ENCODE assay signal across 28 cellular contexts in the genomic region with DNA sequence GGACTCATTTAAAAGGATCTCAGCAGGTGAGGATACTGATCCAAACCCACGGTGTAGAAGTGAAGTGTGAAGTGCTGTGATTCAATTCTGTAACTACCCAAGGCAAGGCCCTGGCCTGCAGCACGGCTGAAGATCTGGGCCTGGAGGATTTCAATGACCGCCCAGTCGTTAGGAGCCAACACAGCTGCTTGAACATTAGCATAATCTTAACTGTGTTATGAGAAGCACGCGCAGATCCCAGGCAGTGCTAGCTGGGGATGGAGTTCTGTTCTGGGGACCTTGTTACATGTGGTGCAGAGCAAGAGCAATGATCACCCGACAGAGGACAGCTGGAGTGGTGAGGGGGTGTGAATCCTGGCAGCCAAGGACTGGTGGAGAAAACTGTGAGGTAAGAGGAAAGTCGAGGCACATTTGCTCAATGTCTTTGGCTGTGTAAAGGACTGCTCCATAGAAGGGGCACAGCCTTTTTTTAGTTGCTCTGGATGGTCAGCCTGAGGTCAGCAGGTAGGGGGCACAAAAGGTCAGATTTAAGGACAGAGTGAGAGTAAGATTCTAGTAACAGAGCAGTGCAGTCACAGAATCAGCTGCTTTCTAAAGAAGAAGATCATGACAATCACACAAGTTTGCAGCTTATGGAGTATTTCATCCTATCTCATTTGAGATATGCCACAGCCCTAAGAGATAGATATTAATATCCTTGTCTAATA.
DNase-seq lines count a peak whose midpoint lies in the region; ATAC-seq, FAIRE-seq and TF ChIP-seq lines count a peak whose summit lies in the region.
"Had no signal": no experiment of that assay in that cellular context is flagged by ENCODE, and none has a peak within 500 bp of the region (broad histone marks: within the 10 kb centered on the region; RNA-seq: fewer than 3 reads in every experiment).

No MANE protein-coding gene starts in this region.

- 57% methylated on average over 8 of the region's 8 CpGs for WGBS in K562 (ENCODE audit: insufficient coverage, low coverage, missing lambda C conversion rate)

- FAIRE-seq in K562 (lab: Jason Lieb, UNC): no peak
- FAIRE-seq: GM12892 had no signal

- TF ChIP-seq EP300 in K562 (IDR thresholded peaks at IDR 0.05; ENCODE audit: low read length): no peak

- TF ChIP-seq POLR2A in K562 (conservative IDR thresholded peaks at IDR 0.05): no peak

- H3K79me2 ChIP-seq in K562 (ENCODE audit: control insufficient read depth, insufficient read depth, low read length): no peaks in the 10 kb centered on the region

- no TSS peak for BruUV-seq in K562 (replicated peaks; lab: Mats Ljungman, UMichigan)

- no peak overlapping the region for H3K4me3 Mint-ChIP-seq in T-helper 1 cell treated with Interleukin-12 subunit alpha and Interleukin-12 subunit beta and Interleukin-4 antibody, amounts not matched to agents 30 μg/mL and 1 μg/mL, for 36 hours
- H3K4me3 Mint-ChIP-seq: activated CD4-positive, alpha-beta memory T cell treated with anti-CD3 and anti-CD28 coated beads for 36 hours; stimulated activated naive CD8-positive, alpha-beta T cell treated with anti-CD3 and anti-CD28 coated beads, Interleukin-15, Interleukin-2, amounts not matched to agents 100 ng/mL and 50 ng/mL, for 24 hours had no signal

- H3K9ac ChIP-seq in K562 (ENCODE audit: insufficient read depth in 1 of 2, low read depth in 2 of 2, low read length in 2 of 2): no peak overlapping the region
- H3K9ac ChIP-seq in rectal smooth muscle tissue (ENCODE audit: low read length): no peak overlapping the region

- H3K27me3 ChIP-seq in K562 (ENCODE audit: control insufficient read depth in 2 of 2, insufficient read depth in 2 of 2, low read length in 2 of 2) (no peaks in the 10 kb centered on the region), rectal smooth muscle tissue (ENCODE audit: control insufficient read depth, insufficient read depth, low read length) (no peaks in the 10 kb centered on the region)
- H3K27me3 ChIP-seq: adrenal gland, breast epithelium, neutrophil, Peyer's patch, SJSA1, tibial artery had no signal

- peak overlapping the region; percentile 11 for H3K27ac Mint-ChIP-seq in T-helper 1 cell treated with Interleukin-12 subunit alpha and Interleukin-12 subunit beta and Interleukin-4 antibody, amounts not matched to agents 30 μg/mL and 1 μg/mL, for 36 hours
- H3K27ac Mint-ChIP-seq: activated CD4-positive, alpha-beta memory T cell treated with anti-CD3 and anti-CD28 coated beads for 36 hours; stimulated activated naive CD8-positive, alpha-beta T cell treated with anti-CD3 and anti-CD28 coated beads, Interleukin-15, Interleukin-2, amounts not matched to agents 100 ng/mL and 50 ng/mL, for 24 hours had no signal

- TF ChIP-seq CTCF in K562 (IDR thresholded peaks at IDR 0.05 in 2 of 3, conservative IDR thresholded peaks at IDR 0.05 in 1 of 3; ENCODE audit: insufficient read depth in 2 of 3, low read depth in 1 of 3, low read length in 3 of 3): 0 out of 6 replicates have a peak, but pooled peaks of 1 of the 3 experiments have one; percentile 5

- H2AFZ ChIP-seq in K562 (ENCODE audit: low read depth, low read length): no peak overlapping the region

- in situ Hi-C loops in K562 (cut with MboI): no loop called here

- no peaks in the 10 kb centered on the region for H3K9me3 Mint-ChIP-seq in T-helper 1 cell treated with Interleukin-12 subunit alpha and Interleukin-12 subunit beta and Interleukin-4 antibody, amounts not matched to agents 30 μg/mL and 1 μg/mL, for 36 hours
- H3K9me3 Mint-ChIP-seq: activated CD4-positive, alpha-beta memory T cell treated with anti-CD3 and anti-CD28 coated beads for 36 hours; stimulated activated naive CD8-positive, alpha-beta T cell treated with anti-CD3 and anti-CD28 coated beads, Interleukin-15, Interleukin-2, amounts not matched to agents 100 ng/mL and 50 ng/mL, for 24 hours had no signal

- H3K4me3 ChIP-seq in K562 (no peak overlapping the region), rectal smooth muscle tissue (ENCODE audit: low read length) (no peak overlapping the region)
- H3K4me3 ChIP-seq: adrenal gland, breast epithelium, Peyer's patch, SJSA1, tibial artery had no signal

- H3K4me2 ChIP-seq in K562 (ENCODE audit: insufficient read depth, low read length): no peak overlapping the region

- intact Hi-C loops in K562 (cut with micrococcal nuclease): no loop called here

- no peaks in the 10 kb centered on the region for H3K9me3 ChIP-seq in K562 (replicated peaks; ENCODE audit: control insufficient read depth, insufficient read depth, low read depth, low read length)
- H3K9me3 ChIP-seq: adrenal gland, breast epithelium, neutrophil, Peyer's patch, SJSA1, tibial artery had no signal

- H3K9me1 ChIP-seq in K562 (ENCODE audit: control insufficient read depth, insufficient read depth, low read length): no peaks in the 10 kb centered on the region

- peaks cover 8% of the 10 kb centered on the region; the same call in 1 of the 3 replicates for H3K36me3 ChIP-seq in K562 (ENCODE audit: control insufficient read depth, insufficient read depth, low read length)
- H3K36me3 ChIP-seq in rectal smooth muscle tissue (ENCODE audit: control insufficient read depth, insufficient read depth, low read length): no peaks in the 10 kb centered on the region
- H3K36me3 ChIP-seq: adrenal gland, breast epithelium, neutrophil, SJSA1 had no signal

- H4K20me1 ChIP-seq in K562 (replicated peaks; ENCODE audit: control insufficient read depth, insufficient read depth, low read length): no peaks in the 10 kb centered on the region

- H3K27ac ChIP-seq in K562 (ENCODE audit: extremely low read depth, low read depth, low read length) (no peak overlapping the region), rectal smooth muscle tissue (ENCODE audit: low read depth, low read length) (peak overlapping the region; percentile 41)
- H3K27ac ChIP-seq: adrenal gland, breast epithelium, neutrophil, Peyer's patch, SJSA1, tibial artery had no signal

- H3K4me1 Mint-ChIP-seq in T-helper 1 cell treated with Interleukin-12 subunit alpha and Interleukin-12 subunit beta and Interleukin-4 antibody, amounts not matched to agents 30 μg/mL and 1 μg/mL, for 36 hours (ENCODE audit: low read depth): no peaks in the 10 kb centered on the region

- CTCF ChIA-PET in K562 (lab: Yijun Ruan, JAX; ENCODE audit: low intra/inter-chr PET ratio): no interaction called here

- no peaks in the 10 kb centered on the region for H3K27me3 Mint-ChIP-seq in T-helper 1 cell treated with Interleukin-12 subunit alpha and Interleukin-12 subunit beta and Interleukin-4 antibody, amounts not matched to agents 30 μg/mL and 1 μg/mL, for 36 hours (ENCODE audit: low read depth)
- H3K27me3 Mint-ChIP-seq: activated CD4-positive, alpha-beta memory T cell treated with anti-CD3 and anti-CD28 coated beads for 36 hours; stimulated activated naive CD8-positive, alpha-beta T cell treated with anti-CD3 and anti-CD28 coated beads, Interleukin-15, Interleukin-2, amounts not matched to agents 100 ng/mL and 50 ng/mL, for 24 hours had no signal

- no peaks in the 10 kb centered on the region for H3K36me3 Mint-ChIP-seq in T-helper 1 cell treated with Interleukin-12 subunit alpha and Interleukin-12 subunit beta and Interleukin-4 antibody, amounts not matched to agents 30 μg/mL and 1 μg/mL, for 36 hours (ENCODE audit: low read depth)

- H3K4me1 ChIP-seq in K562 (replicated peaks in 1 of 2; ENCODE audit: control insufficient read depth in 2 of 2, insufficient read depth in 2 of 2, low read length in 2 of 2) (peaks cover 0 to 7% of the 10 kb centered on the region in 2 experiments; a peak in 2 of 5 replicates), rectal smooth muscle tissue (ENCODE audit: control insufficient read depth, insufficient read depth, low read length) (peaks cover 5% of the 10 kb centered on the region)
- H3K4me1 ChIP-seq: adrenal gland had no signal

- ATAC-seq in K562 (0 out of 3 replicates have a peak, but pooled peaks have one; percentile 33), GM21381 (IDR thresholded peaks at IDR 0.05; ENCODE audit: unreplicated experiment) (no peak), GM19023 (IDR thresholded peaks at IDR 0.05; ENCODE audit: unreplicated experiment) (no peak)
- ATAC-seq: left colon had no signal

- POLR2A ChIA-PET in K562 (lab: Yijun Ruan, JAX): no interaction called here

- DNase-seq in T-helper 1 cell (no peak), K562 (ENCODE audit: extremely low read depth in 1 of 4, low spot score in 3 of 4) (no peak), left kidney (ENCODE audit: low read depth, low spot score) (peak; percentile 47), NCI-H226 (no peak)
- DNase-seq: 8988T; activated CD4-positive, alpha-beta memory T cell treated with anti-CD3 and anti-CD28 coated beads for 36 hours; activated gamma-delta T cell treated with Interleukin-2 at 50 U/mL for 16 hours; activated T-cell treated with anti-CD3 and anti-CD28 coated beads for 4 hours; adrenal gland; AML-193; DMS79 treated with DMSO at 0.1 percent for 48 hours; head of caudate nucleus; left colon; NCI-H1092; NCI-H1930; Peyer's patch; stimulated activated CD4-positive, alpha-beta T cell treated with anti-CD3 and anti-CD28 coated beads, Interleukin-4, amount 100 ng/mL, for 24 hours; T-helper 2 cell; tibial artery had no signal

- TF ChIP-seq RAD21 in K562 (CRISPR knock-in tag; conservative IDR thresholded peaks at IDR 0.05 in 1 of 2, IDR thresholded peaks at IDR 0.05 in 1 of 2): 0 out of 4 replicates have a peak, but pooled peaks of 1 of the 2 experiments have one; percentile 7

TF ChIP-seq in K562, 482 proteins besides CTCF, POLR2A, EP300 and RAD21 (continues in another document):
- TF ChIP-seq, protein P1, sequence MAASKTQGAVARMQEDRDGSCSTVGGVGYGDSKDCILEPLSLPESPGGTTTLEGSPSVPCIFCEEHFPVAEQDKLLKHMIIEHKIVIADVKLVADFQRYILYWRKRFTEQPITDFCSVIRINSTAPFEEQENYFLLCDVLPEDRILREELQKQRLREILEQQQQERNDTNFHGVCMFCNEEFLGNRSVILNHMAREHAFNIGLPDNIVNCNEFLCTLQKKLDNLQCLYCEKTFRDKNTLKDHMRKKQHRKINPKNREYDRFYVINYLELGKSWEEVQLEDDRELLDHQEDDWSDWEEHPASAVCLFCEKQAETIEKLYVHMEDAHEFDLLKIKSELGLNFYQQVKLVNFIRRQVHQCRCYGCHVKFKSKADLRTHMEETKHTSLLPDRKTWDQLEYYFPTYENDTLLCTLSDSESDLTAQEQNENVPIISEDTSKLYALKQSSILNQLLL (CRISPR knock-in tag; IDR thresholded peaks at IDR 0.05; ENCODE audit: borderline replicate concordance): no peak
- no peak for TF ChIP-seq XRCC3 (IDR thresholded peaks at IDR 0.05)
